9 cellular contexts compared by ENCODE assay signal in the genomic region with DNA sequence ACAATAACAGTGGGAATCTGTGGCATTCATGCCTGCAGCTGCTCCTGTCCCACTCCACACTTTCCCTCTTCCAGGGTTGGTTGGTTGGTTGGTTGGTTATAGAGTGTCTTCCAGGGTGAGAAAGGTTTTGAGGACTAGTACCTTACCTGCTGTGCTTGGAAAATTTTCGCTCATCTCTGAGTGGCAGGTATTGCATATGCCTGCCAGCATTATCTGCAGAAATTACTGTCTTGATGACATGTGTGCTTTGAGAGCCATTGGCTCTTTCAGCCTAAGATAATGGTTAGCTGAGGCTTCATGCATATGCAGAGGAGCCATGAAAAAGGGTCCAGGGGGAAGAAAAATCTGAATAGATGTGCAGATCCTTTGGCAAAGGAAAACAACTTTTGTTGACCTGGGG.
"Had no signal": no experiment of that assay in that cellular context is flagged by ENCODE, and none has a peak within 500 bp of the region (broad histone marks: within the 10 kb centered on the region; RNA-seq: fewer than 3 reads in every experiment).

No MANE protein-coding gene starts in this region.

- H3K9me3 Mint-ChIP-seq: HFFc6 had no signal

- H3K36me3 ChIP-seq: HAP-1 had no signal

- H3K27ac ChIP-seq: HL-60 had no signal

- FAIRE-seq: K562 had no signal

- H3K27ac Mint-ChIP-seq: HFFc6 had no signal

- H3K9me3 ChIP-seq: HAP-1 had no signal

- DNase-seq: GOT3, H7, HFFc6, IMR-90, KG1 had no signal

- ATAC-seq: HCT116, K562 had no signal

- H3K4me3 Mint-ChIP-seq: HFFc6 had no signal

- H3K4me1 ChIP-seq: HAP-1 had no signal

- H3K4me3 ChIP-seq: HAP-1, K562 had no signal
